Comparison of ENCODE assay signal across 23 cellular contexts in the genomic region with DNA sequence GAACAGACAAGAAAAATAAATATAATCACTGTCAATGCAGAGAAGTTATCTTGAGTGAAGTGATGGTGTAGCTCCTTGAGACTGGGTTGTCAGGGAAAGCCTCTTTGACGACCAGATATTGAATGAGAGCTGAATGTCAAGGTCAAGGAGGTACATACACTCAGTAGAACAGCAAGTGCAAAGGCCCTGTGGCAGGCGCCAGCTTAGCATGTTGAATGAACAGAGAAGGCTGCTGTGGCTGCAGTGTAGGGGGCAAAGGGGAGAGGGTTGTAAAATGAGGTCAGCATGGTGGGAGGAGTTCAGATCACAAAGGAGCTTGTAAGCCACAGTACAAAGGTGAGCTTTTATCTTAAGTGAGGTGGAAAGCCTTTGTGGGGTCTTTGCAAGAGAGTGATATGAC.
DNase-seq lines count a peak whose midpoint lies in the region; ATAC-seq and TF ChIP-seq lines count a peak whose summit lies in the region.
"Had no signal": no experiment of that assay in that cellular context is flagged by ENCODE, and none has a peak within 500 bp of the region (broad histone marks: within the 10 kb centered on the region; RNA-seq: fewer than 3 reads in every experiment).

No MANE protein-coding gene starts in this region.

- DNase-seq in activated CD8-positive, alpha-beta T cell treated with anti-CD3 and anti-CD28 coated beads, Interleukin-2, amount 10 ng/mL, durations not matched to agents 7 days and 5 days, result no peak
- DNase-seq in activated CD8-positive, alpha-beta T cell treated with anti-CD3 and anti-CD28 coated beads for 36 hours, result no peak
- DNase-seq in adrenal gland, result peak in 1 of 7 donors; percentile 48
- no peak for DNase-seq in left colon
- DNase-seq in gastrocnemius medialis, result peak in 1 of 2 donors; percentile 14
- DNase-seq in GDM1 (lab: John Stamatoyannopoulos, UW), result no peak
- no peak for DNase-seq in NCI-H1930 (lab: John Stamatoyannopoulos, UW)
- no peak for DNase-seq in COLO829 (ENCODE audit: low spot score)
- DNase-seq: AML-193, DMS 273 treated with DMSO at 0.1 percent for 48 hours, DND-41, H9, KBM-7, MV-4-11, NCI-H1694 treated with DMSO at 0.1 percent for 48 hours, NCI-H2107, NCI-H510A, NCI-H82, PC-9, SIG-M5 had no signal

- CTCF ChIA-PET in activated CD8-positive, alpha-beta T cell treated with anti-CD3 and anti-CD28 coated beads, Interleukin-2, amount 10 ng/mL, durations not matched to agents 7 days and 5 days (lab: Charles Lee), result interaction anchor here (0.8 to 1.2 kb wide), 2 partner anchors 16 to 105 kb away, joined by 3 read pairs; no protein-coding TSS in a partner anchor
- CTCF ChIA-PET in activated CD8-positive, alpha-beta T cell treated with anti-CD3 and anti-CD28 coated beads for 36 hours (lab: Charles Lee), result no interaction called here

- no peak for ATAC-seq in activated CD8-positive, alpha-beta T cell treated with anti-CD3 and anti-CD28 coated beads, Interleukin-2, amount 10 ng/mL, durations not matched to agents 7 days and 5 days
- ATAC-seq in activated CD8-positive, alpha-beta T cell treated with anti-CD3 and anti-CD28 coated beads for 36 hours, result no peak
- ATAC-seq in left colon, result peak; percentile 45
- ATAC-seq in gastrocnemius medialis, result no peak

- H3K36me3 Mint-ChIP-seq in activated CD8-positive, alpha-beta T cell treated with anti-CD3 and anti-CD28 coated beads, Interleukin-2, amount 10 ng/mL, durations not matched to agents 7 days and 5 days (ENCODE audit: low read depth), result no peaks in the 10 kb centered on the region
- no peaks in the 10 kb centered on the region for H3K36me3 Mint-ChIP-seq in activated CD8-positive, alpha-beta T cell treated with anti-CD3 and anti-CD28 coated beads for 36 hours (ENCODE audit: low read depth)

- H3K27me3 Mint-ChIP-seq in activated CD8-positive, alpha-beta T cell treated with anti-CD3 and anti-CD28 coated beads, Interleukin-2, amount 10 ng/mL, durations not matched to agents 7 days and 5 days (ENCODE audit: low read depth), result peaks cover 11% of the 10 kb centered on the region
- H3K27me3 Mint-ChIP-seq in activated CD8-positive, alpha-beta T cell treated with anti-CD3 and anti-CD28 coated beads for 36 hours, result no peaks in the 10 kb centered on the region

- no peak for TF ChIP-seq CTCF in activated CD8-positive, alpha-beta T cell treated with anti-CD3 and anti-CD28 coated beads for 36 hours (IDR thresholded peaks at IDR 0.05)
- TF ChIP-seq CTCF in adrenal gland (IDR thresholded peaks at IDR 0.05), result no peak
- TF ChIP-seq CTCF in gastrocnemius medialis (IDR thresholded peaks at IDR 0.05 in 4 of 5, conservative IDR thresholded peaks at IDR 0.05 in 1 of 5), result no peak

- intact Hi-C loops in activated CD8-positive, alpha-beta T cell treated with anti-CD3 and anti-CD28 coated beads for 36 hours (cut with micrococcal nuclease), result no loop called here
- intact Hi-C loops in adrenal gland (cut with DNase I) (no loop called here), left colon (cut with DNase I, micrococcal nuclease) (loop anchor here in 1 of 2 donors (10.0 kb wide), 1 partner anchor 98 kb away; no protein-coding TSS in a partner anchor), gastrocnemius medialis (cut with DNase I; ENCODE audit: low total_unique reads) (loop anchor here (10.0 kb wide), 1 partner anchor 258 kb away; no protein-coding TSS in a partner anchor)

- H3K27me3 ChIP-seq in adrenal gland (no peaks in the 10 kb centered on the region), gastrocnemius medialis (no peaks in the 10 kb centered on the region)

- peak overlapping the region; percentile 3 for H3K27ac Mint-ChIP-seq in activated CD8-positive, alpha-beta T cell treated with anti-CD3 and anti-CD28 coated beads, Interleukin-2, amount 10 ng/mL, durations not matched to agents 7 days and 5 days
- no peak overlapping the region for H3K27ac Mint-ChIP-seq in activated CD8-positive, alpha-beta T cell treated with anti-CD3 and anti-CD28 coated beads for 36 hours
- H3K27ac Mint-ChIP-seq: H9 had no signal

- H3K4me3 ChIP-seq in adrenal gland, result no peak overlapping the region
- H3K4me3 ChIP-seq in gastrocnemius medialis, result no peak overlapping the region
- H3K4me3 ChIP-seq: PC-9 had no signal

- no peaks in the 10 kb centered on the region for H3K9me3 Mint-ChIP-seq in activated CD8-positive, alpha-beta T cell treated with anti-CD3 and anti-CD28 coated beads, Interleukin-2, amount 10 ng/mL, durations not matched to agents 7 days and 5 days (ENCODE audit: insufficient read depth)
- H3K9me3 Mint-ChIP-seq in activated CD8-positive, alpha-beta T cell treated with anti-CD3 and anti-CD28 coated beads for 36 hours, result no peaks in the 10 kb centered on the region
- H3K9me3 Mint-ChIP-seq: CD14-positive monocyte had no signal

- H3K4me3 Mint-ChIP-seq in activated CD8-positive, alpha-beta T cell treated with anti-CD3 and anti-CD28 coated beads, Interleukin-2, amount 10 ng/mL, durations not matched to agents 7 days and 5 days, result no peak overlapping the region
- H3K4me3 Mint-ChIP-seq in activated CD8-positive, alpha-beta T cell treated with anti-CD3 and anti-CD28 coated beads for 36 hours, result no peak overlapping the region
- H3K4me3 Mint-ChIP-seq: CD14-positive monocyte, H9 had no signal

- H3K36me3 ChIP-seq in adrenal gland (replicated peaks in 1 of 2) (no peaks in the 10 kb centered on the region), gastrocnemius medialis (no peaks in the 10 kb centered on the region)

- H3K4me1 ChIP-seq in adrenal gland (replicated peaks in 1 of 2) (peaks cover 47 to 81% of the 10 kb centered on the region in 2 donors), gastrocnemius medialis (peaks cover 67 to 70% of the 10 kb centered on the region in 2 donors)

- no peaks in the 10 kb centered on the region for H3K9me3 ChIP-seq in adrenal gland (replicated peaks in 1 of 3)
- no peaks in the 10 kb centered on the region for H3K9me3 ChIP-seq in gastrocnemius medialis

- POLR2A ChIA-PET in activated CD8-positive, alpha-beta T cell treated with anti-CD3 and anti-CD28 coated beads, Interleukin-2, amount 10 ng/mL, durations not matched to agents 7 days and 5 days (lab: Charles Lee), result no interaction called here
- POLR2A ChIA-PET in activated CD8-positive, alpha-beta T cell treated with anti-CD3 and anti-CD28 coated beads for 36 hours (lab: Charles Lee), result no interaction called here

- 59 to 70% (median 65%) methylated on average over 2 of the region's 2 CpGs for WGBS in adrenal gland, 4 donors

- in situ Hi-C loops in gastrocnemius medialis (cut with MboI; ENCODE audit: low sequenced_read_pairs in 4 of 4), result no loop called here

- H3K4me1 Mint-ChIP-seq in activated CD8-positive, alpha-beta T cell treated with anti-CD3 and anti-CD28 coated beads, Interleukin-2, amount 10 ng/mL, durations not matched to agents 7 days and 5 days (ENCODE audit: low read depth), result peaks cover 23% of the 10 kb centered on the region
- peaks cover 4% of the 10 kb centered on the region for H3K4me1 Mint-ChIP-seq in activated CD8-positive, alpha-beta T cell treated with anti-CD3 and anti-CD28 coated beads for 36 hours (ENCODE audit: low read depth)

- H3K27ac ChIP-seq in adrenal gland (peak overlapping the region in 3 of 5 donors; percentile 90 to 94 (median 90)), gastrocnemius medialis (peak overlapping the region; percentile 85 to 95 (median 88))
- H3K27ac ChIP-seq: 22Rv1, PC-9, RWPE1 had no signal

- TF ChIP-seq POLR2A in adrenal gland (IDR thresholded peaks at IDR 0.05), result no peak
- no peak for TF ChIP-seq POLR2A in gastrocnemius medialis (IDR thresholded peaks at IDR 0.05)
